2 cellular contexts compared by ENCODE assay signal in genomic region chr14:50795909-50796308, GRCh38.
TF ChIP-seq lines count a peak whose summit lies in the region.

No MANE protein-coding gene starts in this region.

TF ChIP-seq in SK-N-SH, 30 proteins besides CTCF, POLR2A, EP300 and RAD21 (continued from another document):
- TF ChIP-seq, protein P1, sequence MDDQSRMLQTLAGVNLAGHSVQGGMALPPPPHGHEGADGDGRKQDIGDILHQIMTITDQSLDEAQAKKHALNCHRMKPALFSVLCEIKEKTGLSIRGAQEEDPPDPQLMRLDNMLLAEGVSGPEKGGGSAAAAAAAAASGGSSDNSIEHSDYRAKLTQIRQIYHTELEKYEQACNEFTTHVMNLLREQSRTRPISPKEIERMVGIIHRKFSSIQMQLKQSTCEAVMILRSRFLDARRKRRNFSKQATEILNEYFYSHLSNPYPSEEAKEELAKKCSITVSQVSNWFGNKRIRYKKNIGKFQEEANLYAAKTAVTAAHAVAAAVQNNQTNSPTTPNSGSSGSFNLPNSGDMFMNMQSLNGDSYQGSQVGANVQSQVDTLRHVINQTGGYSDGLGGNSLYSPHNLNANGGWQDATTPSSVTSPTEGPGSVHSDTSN (IDR thresholded peaks at IDR 0.05): no peak
- no peak for TF ChIP-seq FOXM1 (IDR thresholded peaks at IDR 0.05; ENCODE audit: low read depth)

TF ChIP-seq in SK-N-SH treated with all-trans-retinoic acid at 6 μM for 48 hours, 23 proteins besides CTCF, POLR2A, EP300 and RAD21 (continued from another document):
- TF ChIP-seq, protein P2, sequence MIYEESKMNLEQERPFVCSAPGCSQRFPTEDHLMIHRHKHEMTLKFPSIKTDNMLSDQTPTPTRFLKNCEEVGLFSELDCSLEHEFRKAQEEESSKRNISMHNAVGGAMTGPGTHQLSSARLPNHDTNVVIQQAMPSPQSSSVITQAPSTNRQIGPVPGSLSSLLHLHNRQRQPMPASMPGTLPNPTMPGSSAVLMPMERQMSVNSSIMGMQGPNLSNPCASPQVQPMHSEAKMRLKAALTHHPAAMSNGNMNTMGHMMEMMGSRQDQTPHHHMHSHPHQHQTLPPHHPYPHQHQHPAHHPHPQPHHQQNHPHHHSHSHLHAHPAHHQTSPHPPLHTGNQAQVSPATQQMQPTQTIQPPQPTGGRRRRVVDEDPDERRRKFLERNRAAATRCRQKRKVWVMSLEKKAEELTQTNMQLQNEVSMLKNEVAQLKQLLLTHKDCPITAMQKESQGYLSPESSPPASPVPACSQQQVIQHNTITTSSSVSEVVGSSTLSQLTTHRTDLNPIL (CRISPR knock-in tag; IDR thresholded peaks at IDR 0.05; ENCODE audit: low read depth): no peak
- TF ChIP-seq SNAI2 (CRISPR knock-in tag; IDR thresholded peaks at IDR 0.05) (no peak), PPARA (CRISPR knock-in tag; IDR thresholded peaks at IDR 0.05; ENCODE audit: borderline replicate concordance) (no peak), RARB (CRISPR knock-in tag; IDR thresholded peaks at IDR 0.05) (no peak), GLIS3 (CRISPR knock-in tag; IDR thresholded peaks at IDR 0.05) (no peak), BACH2 (CRISPR knock-in tag; IDR thresholded peaks at IDR 0.05; ENCODE audit: borderline replicate concordance) (no peak), CSRNP3 (CRISPR knock-in tag; IDR thresholded peaks at IDR 0.05) (no peak), ZNF565 (CRISPR knock-in tag; conservative IDR thresholded peaks at IDR 0.05; ENCODE audit: low read depth) (no peak)
